Comparison of ENCODE assay signal across 14 cellular contexts in genomic region chr7:84399661-84400060, GRCh38.
A peak's percentile ranks its signal among the peaks of the same experiment; 100 is the strongest.
DNase-seq lines count a peak whose midpoint lies in the region; ATAC-seq and TF ChIP-seq lines count a peak whose summit lies in the region.
"Had no signal": no experiment of that assay in that cellular context is flagged by ENCODE, and none has a peak within 500 bp of the region (broad histone marks: within the 10 kb centered on the region; RNA-seq: fewer than 3 reads in every experiment).

No MANE protein-coding gene starts in this region.

- H3K27ac ChIP-seq in endodermal cell (ENCODE audit: low read depth, low read length): no peak overlapping the region
- no peak overlapping the region for H3K27ac ChIP-seq in neural progenitor cell
- H3K27ac ChIP-seq in gastrocnemius medialis: no peak overlapping the region
- H3K27ac ChIP-seq: GM23248 had no signal

- peaks cover 2% of the 10 kb centered on the region for H3K27me3 Mint-ChIP-seq in endodermal cell (ENCODE audit: insufficient read depth)
- peaks cover 6% of the 10 kb centered on the region for H3K27me3 Mint-ChIP-seq in neural progenitor cell (ENCODE audit: insufficient read depth, low read depth)
- H3K27me3 Mint-ChIP-seq in T-cell: no peaks in the 10 kb centered on the region
- H3K27me3 Mint-ChIP-seq: B cell; CD4-positive, alpha-beta T cell had no signal

- WGBS in endodermal cell (ENCODE audit: insufficient coverage in 1 of 2, insufficient read length in 1 of 2), 2 experiments: 85% methylated on average over 1 of the region's 1 CpG; no CpG with 5 or more reads in 1 of the 2 experiments

- H3K27ac Mint-ChIP-seq in endodermal cell (no peak overlapping the region), neural progenitor cell (peak overlapping the region; percentile 42), T-cell (no peak overlapping the region)
- H3K27ac Mint-ChIP-seq: B cell; CD4-positive, alpha-beta T cell had no signal

- H3K36me3 ChIP-seq in endodermal cell (ENCODE audit: control insufficient read depth, insufficient read depth, low read length): no peaks in the 10 kb centered on the region
- no peaks in the 10 kb centered on the region for H3K36me3 ChIP-seq in neural progenitor cell
- no peaks in the 10 kb centered on the region for H3K36me3 ChIP-seq in gastrocnemius medialis

- TF ChIP-seq CTCF in endodermal cell (conservative IDR thresholded peaks at IDR 0.05) (peak; percentile 25), neural progenitor cell (IDR thresholded peaks at IDR 0.05) (no peak), gastrocnemius medialis (IDR thresholded peaks at IDR 0.05 in 4 of 5, conservative IDR thresholded peaks at IDR 0.05 in 1 of 5) (no peak)

- DNase-seq in DMS53 (lab: John Stamatoyannopoulos, UW) (peak; percentile 42), H4 (ENCODE audit: low spot score) (peak; percentile 14), endodermal cell (peak; percentile 39), neural progenitor cell (ENCODE audit: low spot score) (peak; percentile 16), AG20443 (ENCODE audit: low spot score) (no peak), gastrocnemius medialis (no peak), T-cell (no peak)
- DNase-seq: CD4-positive, alpha-beta T cell; DMS79 treated with DMSO at 0.1 percent for 48 hours; GM23248; NCI-H187 treated with DMSO at 0.1 percent for 48 hours; NCI-H774; Right ventricle myocardium superior had no signal

- H3K4me3 Mint-ChIP-seq in endodermal cell (no peak overlapping the region), neural progenitor cell (no peak overlapping the region), T-cell (no peak overlapping the region)
- H3K4me3 Mint-ChIP-seq: B cell; CD4-positive, alpha-beta T cell had no signal

- H3K79me2 ChIP-seq in neural progenitor cell (ENCODE audit: low read depth): no peaks in the 10 kb centered on the region

- intact Hi-C loops in gastrocnemius medialis (cut with DNase I; ENCODE audit: low total_unique reads): no loop called here

- CTCF ChIA-PET in T-cell (lab: Charles Lee): no interaction called here

- in situ Hi-C loops in gastrocnemius medialis (cut with MboI; ENCODE audit: low sequenced_read_pairs in 4 of 4): no loop called here

- H3K9me3 ChIP-seq in endodermal cell (ENCODE audit: control insufficient read depth, low read length) (peaks cover 27% of the 10 kb centered on the region), neural progenitor cell (ENCODE audit: low read depth) (peaks cover 10% of the 10 kb centered on the region), gastrocnemius medialis (no peaks in the 10 kb centered on the region)

- ATAC-seq in gastrocnemius medialis: no peak
- no peak for ATAC-seq in T-cell (replicated peaks in 1 of 4)

- H3K4me1 ChIP-seq in endodermal cell (ENCODE audit: control insufficient read depth, insufficient read depth, low read length) (no peaks in the 10 kb centered on the region), neural progenitor cell (no peaks in the 10 kb centered on the region), gastrocnemius medialis (no peaks in the 10 kb centered on the region)

- H3K9ac ChIP-seq in endodermal cell (ENCODE audit: extremely low read depth, low read length, poor library complexity, severe bottlenecking): no peak overlapping the region
- H3K9ac ChIP-seq in neural progenitor cell: no peak overlapping the region
- H3K9ac ChIP-seq: GM23248 had no signal

- H3K9me3 Mint-ChIP-seq in endodermal cell (peaks cover 45% of the 10 kb centered on the region), neural progenitor cell (peaks cover 44% of the 10 kb centered on the region), T-cell (peaks cover 18 to 26% (median 19%) of the 10 kb centered on the region in 3 donors)

- TF ChIP-seq POLR2A in gastrocnemius medialis (IDR thresholded peaks at IDR 0.05): no peak

- H3K4me2 ChIP-seq in neural progenitor cell: no peak overlapping the region

- H3K27me3 ChIP-seq in endodermal cell (ENCODE audit: control insufficient read depth, insufficient read depth, low read length, poor library complexity, severe bottlenecking): no peaks in the 10 kb centered on the region
- no peaks in the 10 kb centered on the region for H3K27me3 ChIP-seq in neural progenitor cell
- no peaks in the 10 kb centered on the region for H3K27me3 ChIP-seq in gastrocnemius medialis

- peaks cover 6% of the 10 kb centered on the region for H3K36me3 Mint-ChIP-seq in endodermal cell (ENCODE audit: low read depth)
- H3K36me3 Mint-ChIP-seq in neural progenitor cell: peaks cover 14% of the 10 kb centered on the region
- H3K36me3 Mint-ChIP-seq in T-cell: no peaks in the 10 kb centered on the region

- H2AFZ ChIP-seq in neural progenitor cell (replicated peaks): no peak overlapping the region
- H2AFZ ChIP-seq: GM23248 had no signal

- H4K20me1 ChIP-seq in neural progenitor cell (ENCODE audit: low read depth): no peaks in the 10 kb centered on the region

- no peaks in the 10 kb centered on the region for H3F3A ChIP-seq in neural progenitor cell (ENCODE audit: low read depth)

- POLR2A ChIA-PET in T-cell (lab: Charles Lee): no interaction called here

- H3K4me3 ChIP-seq in endodermal cell (ENCODE audit: low read length): no peak overlapping the region
- no peak overlapping the region for H3K4me3 ChIP-seq in neural progenitor cell
- H3K4me3 ChIP-seq in gastrocnemius medialis: no peak overlapping the region
- H3K4me3 ChIP-seq: GM23248 had no signal

- H3K4me1 Mint-ChIP-seq in endodermal cell (no peaks in the 10 kb centered on the region), neural progenitor cell (peaks cover 9% of the 10 kb centered on the region), T-cell (no peaks in the 10 kb centered on the region)
- H3K4me1 Mint-ChIP-seq: B cell had no signal

Comparison
In these comparisons a context has a peak if more than half of its experiments do, and no peak if none do; other contexts are left out.
1. DNase-seq: peak in DMS53 (single experiment), H4 (single experiment), endodermal cell (single experiment) and neural progenitor cell (single experiment); none in AG20443 (single experiment), gastrocnemius medialis (0 of 2) and T-cell (0 of 34).